8 cellular contexts compared by ENCODE assay signal in the genomic region with DNA sequence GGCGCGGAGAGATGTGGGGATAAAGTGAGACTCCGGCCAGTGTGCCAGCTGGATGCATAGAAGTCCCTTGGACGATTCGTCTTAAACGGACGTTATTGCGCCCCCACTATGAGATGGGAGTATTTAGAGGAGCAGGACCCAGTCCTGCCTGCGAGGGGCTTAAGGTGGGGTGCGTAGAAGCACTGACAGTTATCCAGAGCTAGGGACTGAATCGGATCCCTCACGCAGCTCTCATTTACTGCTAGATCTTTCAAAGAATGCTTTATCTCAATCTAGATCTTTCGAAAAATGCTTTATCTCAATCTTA. TPM values are rescaled to one million over a fixed set of nuclear protein-coding genes. Genes with fewer than 3 reads are reported as not detected.
A peak's percentile ranks its signal among the peaks of the same experiment; 100 is the strongest.
DNase-seq lines count a peak whose midpoint lies in the region; ATAC-seq and TF ChIP-seq lines count a peak whose summit lies in the region.

No MANE protein-coding gene starts in this region.

- H3K27me3 Mint-ChIP-seq in T-helper 1 cell treated with Interleukin-12 subunit alpha and Interleukin-12 subunit beta and Interleukin-4 antibody, amounts not matched to agents 30 μg/mL and 1 μg/mL, for 36 hours (ENCODE audit: low read depth) = peaks cover 53% of the 10 kb centered on the region
- H3K27me3 Mint-ChIP-seq in natural killer cell (ENCODE audit: low read depth in 2 of 2) = peaks cover 54 to 64% of the 10 kb centered on the region in 2 donors

- peaks cover 9% of the 10 kb centered on the region for H3K36me3 Mint-ChIP-seq in T-helper 1 cell treated with Interleukin-12 subunit alpha and Interleukin-12 subunit beta and Interleukin-4 antibody, amounts not matched to agents 30 μg/mL and 1 μg/mL, for 36 hours (ENCODE audit: low read depth)
- peaks cover 4% of the 10 kb centered on the region for H3K36me3 Mint-ChIP-seq in natural killer cell

- no peak for TF ChIP-seq CTCF in natural killer cell (IDR thresholded peaks at IDR 0.05)

- H3K4me1 Mint-ChIP-seq in T-helper 1 cell treated with Interleukin-12 subunit alpha and Interleukin-12 subunit beta and Interleukin-4 antibody, amounts not matched to agents 30 μg/mL and 1 μg/mL, for 36 hours (ENCODE audit: low read depth) = peaks cover 57% of the 10 kb centered on the region
- H3K4me1 Mint-ChIP-seq in natural killer cell = peaks cover 23 to 24% of the 10 kb centered on the region in 2 donors

- peak overlapping the region; percentile 96 for H3K4me3 Mint-ChIP-seq in T-helper 1 cell treated with Interleukin-12 subunit alpha and Interleukin-12 subunit beta and Interleukin-4 antibody, amounts not matched to agents 30 μg/mL and 1 μg/mL, for 36 hours
- peak overlapping the region; percentile 89 for H3K4me3 Mint-ChIP-seq in natural killer cell

- intact Hi-C loops in natural killer cell (cut with micrococcal nuclease) = no loop called here

- DNase-seq in T-helper 1 cell = no peak
- peak; percentile 70 for DNase-seq in dermis blood vessel endothelial cell
- no peak for DNase-seq in natural killer cell
- DNase-seq in DMS79 (lab: John Stamatoyannopoulos, UW) = no peak
- no peak for DNase-seq in NCI-H1694 (lab: John Stamatoyannopoulos, UW)
- DNase-seq in HuH-7.5 (ENCODE audit: low spot score) = no peak

- peak; percentile 5 for ATAC-seq in HG03520 (IDR thresholded peaks at IDR 0.05; ENCODE audit: unreplicated experiment)
- ATAC-seq in natural killer cell = no peak

- H3K9me3 Mint-ChIP-seq in T-helper 1 cell treated with Interleukin-12 subunit alpha and Interleukin-12 subunit beta and Interleukin-4 antibody, amounts not matched to agents 30 μg/mL and 1 μg/mL, for 36 hours = no peaks in the 10 kb centered on the region
- H3K9me3 Mint-ChIP-seq in natural killer cell = no peaks in the 10 kb centered on the region

- peak overlapping the region; percentile 85 for H3K27ac Mint-ChIP-seq in T-helper 1 cell treated with Interleukin-12 subunit alpha and Interleukin-12 subunit beta and Interleukin-4 antibody, amounts not matched to agents 30 μg/mL and 1 μg/mL, for 36 hours
- peak overlapping the region; percentile 73 to 85 for H3K27ac Mint-ChIP-seq in natural killer cell

RNA-seq across cellular contexts. Expression of a gene that starts 0.6 kb away (rescaled TPM):
- total RNA-seq in dermis blood vessel endothelial cell = 96.7 and 157 TPM in 2 replicates
- total RNA-seq in natural killer cell = under 1 TPM in 2 of 3 donors, not detected in 1; 0.57 to 0.70 TPM

Comparison
In these comparisons a context has a peak if more than half of its experiments do, and no peak if none do; other contexts are left out.
1. RNA of a gene that starts 0.6 kb away (total RNA-seq): 96.7 to 157 TPM in dermis blood vessel endothelial cell; 0.57 to 0.70 TPM in natural killer cell; every median in the first group is over 10 times any median in the second.